ENCODE assay signal across 8 cellular contexts in the genomic region with DNA sequence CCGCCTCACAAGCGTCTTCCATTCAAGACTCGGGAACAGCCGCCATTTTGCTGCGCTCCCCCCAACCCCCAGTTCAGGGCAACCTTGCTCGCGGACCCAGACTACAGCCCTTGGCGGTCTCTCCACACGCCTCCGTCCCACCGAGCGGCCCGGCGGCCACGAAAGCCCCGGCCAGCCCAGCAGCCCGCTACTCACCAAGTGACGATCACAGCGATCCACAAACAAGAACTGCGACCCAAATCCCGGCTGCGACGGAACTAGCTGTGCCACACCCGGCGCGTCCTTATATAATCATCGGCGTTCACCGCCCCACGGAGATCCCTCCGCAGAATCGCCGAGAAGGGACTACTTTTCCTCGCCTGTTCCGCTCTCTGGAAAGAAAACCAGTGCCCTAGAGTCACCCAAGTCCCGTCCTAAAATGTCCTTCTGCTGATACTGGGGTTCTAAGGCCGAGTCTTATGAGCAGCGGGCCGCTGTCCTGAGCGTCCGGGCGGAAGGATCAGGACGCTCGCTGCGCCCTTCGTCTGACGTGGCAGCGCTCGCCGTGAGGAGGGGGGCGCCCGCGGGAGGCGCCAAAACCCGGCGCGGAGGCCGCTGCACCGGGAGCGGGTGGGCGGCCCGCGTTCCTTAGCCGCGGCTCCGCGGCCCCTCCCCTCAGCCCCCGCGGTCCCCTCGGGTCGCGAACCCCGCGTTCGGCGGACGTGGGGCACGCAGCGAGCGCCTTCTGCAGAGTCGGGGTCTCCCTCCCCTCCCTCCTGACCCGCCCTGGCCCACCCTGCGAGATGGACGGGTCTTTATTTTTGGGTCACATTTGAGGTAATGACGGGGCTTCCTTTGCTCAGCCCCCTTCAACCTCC. TPM values are rescaled to one million over a fixed set of nuclear protein-coding genes. Genes with fewer than 3 reads are reported as not detected.
DNase-seq lines count a peak whose midpoint lies in the region; ATAC-seq and TF ChIP-seq lines count a peak whose summit lies in the region.

TSS of gene UBC (minus strand) at position 259 of the 857 bp plus-strand sequence. CDS start 879 bp downstream, outside the sequence.

- no peak for TF ChIP-seq CTCF in RWPE1 (conservative IDR thresholded peaks at IDR 0.05; ENCODE audit: low read depth)
- TF ChIP-seq CTCF in adrenal gland (IDR thresholded peaks at IDR 0.05), result peak in 1 of 6 experiments; percentile 15

- intact Hi-C loops in adrenal gland (cut with DNase I), result no loop called here
- intact Hi-C loops in right cardiac atrium (cut with DNase I), result no loop called here
- intact Hi-C loops in sciatic nerve (cut with DNase I), result no loop called here

- ATAC-seq in HG02571 (IDR thresholded peaks at IDR 0.05; ENCODE audit: unreplicated experiment) (peak; percentile 35), right cardiac atrium (peak; percentile 66 to 68), sciatic nerve (peak; percentile 59)

- H3K9me3 ChIP-seq in adrenal gland (replicated peaks in 1 of 3) (no peaks in the 10 kb centered on the region), right cardiac atrium (ENCODE audit: control insufficient read depth, low read length) (no peaks in the 10 kb centered on the region)

- POLR2A ChIA-PET in RWPE1 (lab: Yijun Ruan, JAX; ENCODE audit: low non-redundant PET), result interaction anchor here (0.5 to 1.6 kb wide), 4 partner anchors 12 to 60 kb away, joined by 3 to 8 read pairs (median 5); no protein-coding TSS in a partner anchor

- TF ChIP-seq POLR2A in adrenal gland (IDR thresholded peaks at IDR 0.05), result peak; percentile 100

- H3K4me1 ChIP-seq in adrenal gland (replicated peaks in 1 of 2) (peaks cover 48 to 61% of the 10 kb centered on the region in 2 donors), right cardiac atrium (ENCODE audit: control insufficient read depth, insufficient read depth, low read length) (peaks cover 11% of the 10 kb centered on the region)

- H3K27me3 ChIP-seq in adrenal gland (no peaks in the 10 kb centered on the region), right cardiac atrium (ENCODE audit: control insufficient read depth, insufficient read depth) (no peaks in the 10 kb centered on the region)

- peaks cover 0 to 31% of the 10 kb centered on the region in 2 donors for H3K36me3 ChIP-seq in adrenal gland (replicated peaks in 1 of 2)

- H3K27ac ChIP-seq in RWPE1 (peak within 1 kb of the TSS; percentile 99), adrenal gland (peak within 1 kb of the TSS; percentile 93 to 100 (median 99)), right cardiac atrium (ENCODE audit: low read length) (peak within 1 kb of the TSS; percentile 99)

- CTCF ChIA-PET in RWPE1 (lab: Yijun Ruan, JAX), result interaction anchor here (0.6 to 2.5 kb wide), 5 partner anchors 12 to 26 kb away, joined by 4 to 11 read pairs (median 4); no protein-coding TSS in a partner anchor

- WGBS in adrenal gland, 4 donors, result 0 to 1% (median 1%) methylated on average over 2 to 85 of the region's 85 CpGs
- under 1% methylated on average over 85 of the region's 85 CpGs for WGBS in right cardiac atrium

- H3K4me3 ChIP-seq in adrenal gland, result peak within 1 kb of the TSS; percentile 79 to 99 (median 90)
- H3K4me3 ChIP-seq in right cardiac atrium (ENCODE audit: low read length), result peak within 1 kb of the TSS; percentile 91

- DNase-seq in ELF-1 (ENCODE audit: low read depth, low spot score) (peak; percentile 94), RWPE1 (ENCODE audit: low spot score) (peak; percentile 75), adrenal gland (peak; percentile 91 to 98 (median 94)), right cardiac atrium (peak; percentile 89 to 95 (median 94)), sciatic nerve (ENCODE audit: low spot score) (peak; percentile 98), NCI-H524 (lab: John Stamatoyannopoulos, UW) (no peak), NCI-H187 (lab: John Stamatoyannopoulos, UW) (no peak)

RNA-seq across cellular contexts. Expression of gene UBC, which starts in this region (rescaled TPM):
- 1,000 to 10,000 TPM in 4 of 8 donors, 100 to 1,000 TPM in 4; 896 to 1,700 (median 1,052) TPM for total RNA-seq in adrenal gland
- 1,000 to 10,000 TPM in 2 of 3 donors, 100 to 1,000 TPM in 1; 797 to 1,499 (median 1,129) TPM for polyA plus RNA-seq in adrenal gland
- 1,000 to 10,000 TPM; 1,045 to 1,141 (median 1,055) TPM for total RNA-seq in right cardiac atrium
- polyA plus RNA-seq in right cardiac atrium, result 1,140 TPM
- total RNA-seq in sciatic nerve, result 979 TPM

Comparison
In these comparisons a context has a peak if more than half of its experiments do, and no peak if none do; other contexts are left out.
1. DNase-seq: peak in ELF-1 (single experiment), RWPE1 (single experiment), adrenal gland (7 of 7), right cardiac atrium (3 of 3) and sciatic nerve (single experiment); none in NCI-H524 (0 of 2) and NCI-H187 (0 of 2).
2. Peak in every context shown above with its lines, with median percentiles within 50 percentile points of each other: ATAC-seq and H3K27ac ChIP-seq.